ENCODE assay signal across 27 cellular contexts in the genomic region with DNA sequence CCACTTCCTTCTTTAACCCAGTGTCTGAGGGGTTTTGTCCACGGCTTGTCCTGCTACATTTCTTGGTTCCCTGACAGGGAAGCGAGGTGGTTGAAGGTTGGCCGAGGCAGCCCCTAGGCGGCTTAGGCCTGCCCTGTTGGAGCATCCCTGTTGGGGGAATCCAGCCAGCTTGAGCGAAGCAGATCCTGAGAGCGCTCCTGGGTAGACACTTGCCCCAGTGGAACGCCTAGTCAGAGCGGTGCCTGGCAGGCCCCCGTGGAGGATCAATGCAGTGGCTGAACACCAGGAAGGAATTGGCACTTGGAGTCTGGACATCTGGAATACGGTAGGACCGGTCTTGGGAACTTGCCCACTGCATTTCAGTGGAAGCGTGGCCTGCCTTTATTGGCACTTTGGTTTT.
"Had no signal": no experiment of that assay in that cellular context is flagged by ENCODE, and none has a peak within 500 bp of the region (broad histone marks: within the 10 kb centered on the region; RNA-seq: fewer than 3 reads in every experiment).

No MANE protein-coding gene starts in this region.

- ATAC-seq: stimulated activated effector memory CD8-positive, alpha-beta T cell treated with anti-CD3 and anti-CD28 coated beads, Interleukin-12 subunit alpha, Interleukin-12 subunit beta, amount 100 ng/mL, for 72 hours; stimulated activated memory B cell treated with anti-CD40 and anti-IgM and Interleukin-4, amounts not matched to agents 10 μg/mL and 1 μg/mL and 100 μg/mL, for 72 hours; stimulated activated naive B cell treated with anti-CD40 and anti-IgM and Interleukin-4, amounts not matched to agents 10 μg/mL and 1 μg/mL and 100 μg/mL, for 72 hours; stimulated activated naive CD8-positive, alpha-beta T cell treated with anti-CD3 and anti-CD28 coated beads, Interleukin-15, amount 100 ng/mL, for 72 hours; stimulated activated naive CD8-positive, alpha-beta T cell treated with anti-CD3 and anti-CD28 coated beads, Interleukin-15, Interleukin-2, amounts not matched to agents 100 U/mL and 50 U/mL, for 24 hours; upper lobe of right lung had no signal

- H3K4me1 ChIP-seq: stomach, suprapubic skin, testis, thyroid gland, tibial artery, tibial nerve, transverse colon, upper lobe of left lung, upper lobe of right lung, uterus, vagina had no signal

- H3K4me3 ChIP-seq: stomach, suprapubic skin, testis, thoracic aorta, thyroid gland, tibial artery, tibial nerve, transverse colon, upper lobe of left lung, upper lobe of right lung, uterus, vagina had no signal

- DNase-seq: stimulated activated CD4-positive, alpha-beta T cell treated with anti-CD3 and anti-CD28 coated beads, Interleukin-2, amount 100 ng/mL, for 48 hours; stimulated activated CD4-positive, alpha-beta T cell treated with anti-CD3 and anti-CD28 coated beads, Interleukin-4, amount 100 ng/mL, for 1 hour; stimulated activated CD4-positive, alpha-beta T cell treated with anti-CD3 and anti-CD28 coated beads, Interleukin-4, amount 100 ng/mL, for 24 hours; stimulated activated CD4-positive, alpha-beta T cell treated with anti-CD3 and anti-CD28 coated beads, Interleukin-4, amount 100 ng/mL, for 4 hours; stimulated activated CD8-positive, alpha-beta memory T cell treated with anti-CD3 and anti-CD28 coated beads, Interleukin-4, amount 100 ng/mL, for 48 hours; stimulated activated naive B cell treated with anti-CD40 and anti-IgM and Interleukin-4, amounts not matched to agents 10 μg/mL and 1 μg/mL and 100 μg/mL, for 72 hours; stimulated activated naive CD4-positive, alpha-beta T cell; stimulated activated naive CD4-positive, alpha-beta T cell treated with Interleukin-2 at 50 U/mL for 16 hours; stimulated activated naive CD8-positive, alpha-beta T cell treated with anti-CD3 and anti-CD28 coated beads, Interleukin-15, amount 100 ng/mL, for 72 hours; stimulated activated naive CD8-positive, alpha-beta T cell treated with anti-CD3 and anti-CD28 coated beads, Interleukin-15, Interleukin-2, amounts not matched to agents 100 U/mL and 50 U/mL, for 24 hours; stomach; substantia nigra; testis; thyroid gland; tibial artery; transverse colon; trophoblast cell; upper lobe of right lung; uterus had no signal

- FAIRE-seq: urothelium cell line had no signal

- H3K9me3 ChIP-seq: suprapubic skin, testis, thyroid gland, uterus had no signal

- H3K27me3 ChIP-seq: stomach, suprapubic skin, testis, thyroid gland, tibial artery, tibial nerve, transverse colon, upper lobe of left lung, upper lobe of right lung, uterus, vagina had no signal

- H3K27ac ChIP-seq: stomach, suprapubic skin, testis, thoracic aorta, thyroid gland, tibial artery, tibial nerve, transverse colon, upper lobe of left lung, upper lobe of right lung, uterus, vagina had no signal

- H3K36me3 ChIP-seq: stomach, suprapubic skin, thoracic aorta, thyroid gland, tibial artery, tibial nerve, transverse colon, upper lobe of left lung, upper lobe of right lung, uterus, vagina had no signal
